ENCODE assay signal across 10 cellular contexts in genomic region chr17:28749516-28750177, GRCh38. TPM values are rescaled to one million over a fixed set of nuclear protein-coding genes. Genes with fewer than 3 reads are reported as not detected.
DNase-seq lines count a peak whose midpoint lies in the region; ATAC-seq and TF ChIP-seq lines count a peak whose summit lies in the region.
"Had no signal": no experiment of that assay in that cellular context is flagged by ENCODE, and none has a peak within 500 bp of the region (broad histone marks: within the 10 kb centered on the region; RNA-seq: fewer than 3 reads in every experiment).

No MANE protein-coding gene starts in this region.

- DNase-seq in Peyer's patch, result peak in 1 of 3 donors; percentile 56
- DNase-seq in endothelial cell (ENCODE audit: low spot score), result no peak
- DNase-seq in prostate gland (ENCODE audit: low spot score), result no peak
- DNase-seq in DMS79 (lab: John Stamatoyannopoulos, UW), result no peak
- no peak for DNase-seq in GM03348 (ENCODE audit: low spot score)

- TF ChIP-seq CTCF in Peyer's patch (IDR thresholded peaks at IDR 0.05), result no peak
- no peak for TF ChIP-seq CTCF in endothelial cell (IDR thresholded peaks at IDR 0.05; ENCODE audit: unreplicated experiment)
- no peak for TF ChIP-seq CTCF in prostate gland (IDR thresholded peaks at IDR 0.05)

- H3K36me3 ChIP-seq in Peyer's patch (peaks cover 0 to 40% (median 0%) of the 10 kb centered on the region in 3 donors), prostate gland (peaks cover 5% of the 10 kb centered on the region in 2 donors)
- H3K36me3 ChIP-seq: neutrophil had no signal

- H3K27me3 Mint-ChIP-seq in endothelial cell (ENCODE audit: unreplicated experiment), result peaks cover 9% of the 10 kb centered on the region

- H3K27me3 ChIP-seq in Peyer's patch (no peaks in the 10 kb centered on the region), prostate gland (replicated peaks; ENCODE audit: insufficient read depth) (no peaks in the 10 kb centered on the region)

- TF ChIP-seq POLR2A in Peyer's patch (IDR thresholded peaks at IDR 0.05) (no peak), prostate gland (IDR thresholded peaks at IDR 0.05) (no peak)

- intact Hi-C loops in prostate gland (cut with DNase I), result loop anchor here (2.0 to 10.0 kb wide), 2 partner anchors 23 to 65 kb away; partner anchors contain the start of gene TLCD1

- H3K9me3 Mint-ChIP-seq in endothelial cell (ENCODE audit: unreplicated experiment), result no peaks in the 10 kb centered on the region

- peaks cover 12% of the 10 kb centered on the region for H3K36me3 Mint-ChIP-seq in endothelial cell (ENCODE audit: low read depth, unreplicated experiment)

- H3K9me3 ChIP-seq in Peyer's patch, result no peaks in the 10 kb centered on the region
- no peaks in the 10 kb centered on the region for H3K9me3 ChIP-seq in prostate gland
- H3K9me3 ChIP-seq: heart right ventricle, neutrophil had no signal

- H3K4me3 Mint-ChIP-seq in endothelial cell (ENCODE audit: unreplicated experiment), result peak overlapping the region; percentile 37

- H3K4me1 ChIP-seq in Peyer's patch (peaks cover 3 to 47% (median 24%) of the 10 kb centered on the region in 4 donors), prostate gland (replicated peaks) (peaks cover 26% of the 10 kb centered on the region)

- H3K4me3 ChIP-seq in Peyer's patch (peak overlapping the region in 2 of 4 donors; percentile 3 to 4), prostate gland (no peak overlapping the region)
- H3K4me3 ChIP-seq: heart right ventricle had no signal

- no peak overlapping the region for H3K27ac Mint-ChIP-seq in endothelial cell (ENCODE audit: unreplicated experiment)

- H3K27ac ChIP-seq in Peyer's patch (peak overlapping the region; percentile 50 to 100 (median 78)), prostate gland (peak overlapping the region; percentile 68 to 99)
- H3K27ac ChIP-seq: neutrophil had no signal

- WGBS in prostate gland, result 52% methylated on average over 11 of the region's 11 CpGs

- ATAC-seq in GM18520 (IDR thresholded peaks at IDR 0.05; ENCODE audit: unreplicated experiment) (peak; percentile 5), GM21737 (IDR thresholded peaks at IDR 0.05; ENCODE audit: unreplicated experiment) (no peak), GM19467 (IDR thresholded peaks at IDR 0.05; ENCODE audit: unreplicated experiment) (no peak)

- H3K4me1 Mint-ChIP-seq in endothelial cell (ENCODE audit: unreplicated experiment), result peaks cover 37% of the 10 kb centered on the region

RNA-seq across cellular contexts. Expression of gene TRAF4, which starts 5.8 kb away (rescaled TPM):
- total RNA-seq in Peyer's patch, result 100 to 1,000 TPM in 3 of 4 donors, 10 to 100 TPM in 1; 83.3 to 228 (median 184) TPM
- 166 TPM for total RNA-seq in endothelial cell (ENCODE audit: unreplicated experiment)
- total RNA-seq in prostate gland, result 10 to 100 TPM; 43.1 to 59.8 TPM

RNA-seq across cellular contexts. Expression of gene NEK8, which starts 21.1 kb away (rescaled TPM):
- total RNA-seq in Peyer's patch, result 10 to 100 TPM in 2 of 4 donors, 1 to 10 TPM in 2; 7.4 to 89.1 (median 14.0) TPM
- 6.7 TPM for total RNA-seq in endothelial cell (ENCODE audit: unreplicated experiment)
- 10 to 100 TPM in 1 of 2 donors, 1 to 10 TPM in 1; 5.1 to 13.2 TPM for total RNA-seq in prostate gland

RNA-seq across cellular contexts. Expression of gene TLCD1, which starts 23.6 kb away (rescaled TPM):
- total RNA-seq in Peyer's patch, result 1 to 10 TPM; 3.3 to 9.1 (median 5.8) TPM
- 2.4 TPM for total RNA-seq in endothelial cell (ENCODE audit: unreplicated experiment)
- 10 to 100 TPM in 1 of 2 donors, 1 to 10 TPM in 1; 5.3 to 19.6 TPM for total RNA-seq in prostate gland

RNA-seq across cellular contexts. Expression of gene RPL23A, which starts 29.9 kb away (rescaled TPM):
- 100 to 1,000 TPM; 214 to 675 (median 268) TPM for total RNA-seq in Peyer's patch
- 1,525 TPM for total RNA-seq in endothelial cell (ENCODE audit: unreplicated experiment)
- total RNA-seq in prostate gland, result 100 to 1,000 TPM; 417 to 657 TPM

RNA-seq across cellular contexts. Expression of gene RAB34, which starts 32.0 kb away (rescaled TPM):
- total RNA-seq in Peyer's patch (10 to 100 TPM; 14.5 to 69.3 (median 30.2) TPM), endothelial cell (ENCODE audit: unreplicated experiment) (72.0 TPM), prostate gland (100 to 1,000 TPM; 165 to 181 TPM)
